ENCODE assay signal across 1 cellular context in genomic region chr16:88503771-88504488, GRCh38.
TF ChIP-seq lines count a peak whose summit lies in the region.

No MANE protein-coding gene starts in this region.

TF ChIP-seq in HepG2, 621 proteins besides CTCF, POLR2A, EP300 and RAD21 (continued from another document and continues in another):
- TF ChIP-seq, protein P1, sequence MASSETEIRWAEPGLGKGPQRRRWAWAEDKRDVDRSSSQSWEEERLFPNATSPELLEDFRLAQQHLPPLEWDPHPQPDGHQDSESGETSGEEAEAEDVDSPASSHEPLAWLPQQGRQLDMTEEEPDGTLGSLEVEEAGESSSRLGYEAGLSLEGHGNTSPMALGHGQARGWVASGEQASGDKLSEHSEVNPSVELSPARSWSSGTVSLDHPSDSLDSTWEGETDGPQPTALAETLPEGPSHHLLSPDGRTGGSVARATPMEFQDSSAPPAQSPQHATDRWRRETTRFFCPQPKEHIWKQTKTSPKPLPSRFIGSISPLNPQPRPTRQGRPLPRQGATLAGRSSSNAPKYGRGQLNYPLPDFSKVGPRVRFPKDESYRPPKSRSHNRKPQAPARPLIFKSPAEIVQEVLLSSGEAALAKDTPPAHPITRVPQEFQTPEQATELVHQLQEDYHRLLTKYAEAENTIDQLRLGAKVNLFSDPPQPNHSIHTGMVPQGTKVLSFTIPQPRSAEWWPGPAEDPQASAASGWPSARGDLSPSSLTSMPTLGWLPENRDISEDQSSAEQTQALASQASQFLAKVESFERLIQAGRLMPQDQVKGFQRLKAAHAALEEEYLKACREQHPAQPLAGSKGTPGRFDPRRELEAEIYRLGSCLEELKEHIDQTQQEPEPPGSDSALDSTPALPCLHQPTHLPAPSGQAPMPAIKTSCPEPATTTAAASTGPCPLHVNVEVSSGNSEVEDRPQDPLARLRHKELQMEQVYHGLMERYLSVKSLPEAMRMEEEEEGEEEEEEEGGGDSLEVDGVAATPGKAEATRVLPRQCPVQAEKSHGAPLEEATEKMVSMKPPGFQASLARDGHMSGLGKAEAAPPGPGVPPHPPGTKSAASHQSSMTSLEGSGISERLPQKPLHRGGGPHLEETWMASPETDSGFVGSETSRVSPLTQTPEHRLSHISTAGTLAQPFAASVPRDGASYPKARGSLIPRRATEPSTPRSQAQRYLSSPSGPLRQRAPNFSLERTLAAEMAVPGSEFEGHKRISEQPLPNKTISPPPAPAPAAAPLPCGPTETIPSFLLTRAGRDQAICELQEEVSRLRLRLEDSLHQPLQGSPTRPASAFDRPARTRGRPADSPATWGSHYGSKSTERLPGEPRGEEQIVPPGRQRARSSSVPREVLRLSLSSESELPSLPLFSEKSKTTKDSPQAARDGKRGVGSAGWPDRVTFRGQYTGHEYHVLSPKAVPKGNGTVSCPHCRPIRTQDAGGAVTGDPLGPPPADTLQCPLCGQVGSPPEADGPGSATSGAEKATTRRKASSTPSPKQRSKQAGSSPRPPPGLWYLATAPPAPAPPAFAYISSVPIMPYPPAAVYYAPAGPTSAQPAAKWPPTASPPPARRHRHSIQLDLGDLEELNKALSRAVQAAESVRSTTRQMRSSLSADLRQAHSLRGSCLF (CRISPR knock-in tag; IDR thresholded peaks at IDR 0.05; ENCODE audit: borderline replicate concordance): no peak
- TF ChIP-seq SMC3 (IDR thresholded peaks at IDR 0.05; ENCODE audit: low read length): 0 out of 2 replicates have a peak, but pooled peaks have one; percentile 3
- TF ChIP-seq MTERF4 (CRISPR knock-in tag; IDR thresholded peaks at IDR 0.05): peak; percentile 65; the same call in 1 of the 2 replicates
- TF ChIP-seq, protein P2, sequence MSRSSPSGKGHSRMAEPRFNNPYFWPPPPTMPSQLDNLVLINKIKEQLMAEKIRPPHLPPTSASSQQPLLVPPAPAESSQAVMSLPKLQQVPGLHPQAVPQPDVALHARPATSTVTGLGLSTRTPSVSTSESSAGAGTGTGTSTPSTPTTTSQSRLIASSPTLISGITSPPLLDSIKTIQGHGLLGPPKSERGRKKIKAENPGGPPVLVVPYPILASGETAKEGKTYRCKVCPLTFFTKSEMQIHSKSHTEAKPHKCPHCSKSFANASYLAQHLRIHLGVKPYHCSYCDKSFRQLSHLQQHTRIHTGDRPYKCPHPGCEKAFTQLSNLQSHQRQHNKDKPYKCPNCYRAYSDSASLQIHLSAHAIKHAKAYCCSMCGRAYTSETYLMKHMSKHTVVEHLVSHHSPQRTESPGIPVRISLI (CRISPR knock-in tag; IDR thresholded peaks at IDR 0.05; ENCODE audit: borderline replicate concordance): no peak
- TF ChIP-seq ZBED4 (CRISPR knock-in tag; IDR thresholded peaks at IDR 0.05; ENCODE audit: borderline replicate concordance): no peak
- TF ChIP-seq ARID2 (CRISPR knock-in tag; IDR thresholded peaks at IDR 0.05; ENCODE audit: borderline replicate concordance): no peak
- TF ChIP-seq ZNF275 (CRISPR knock-in tag; IDR thresholded peaks at IDR 0.05; ENCODE audit: borderline replicate concordance): no peak
- TF ChIP-seq, protein P3, sequence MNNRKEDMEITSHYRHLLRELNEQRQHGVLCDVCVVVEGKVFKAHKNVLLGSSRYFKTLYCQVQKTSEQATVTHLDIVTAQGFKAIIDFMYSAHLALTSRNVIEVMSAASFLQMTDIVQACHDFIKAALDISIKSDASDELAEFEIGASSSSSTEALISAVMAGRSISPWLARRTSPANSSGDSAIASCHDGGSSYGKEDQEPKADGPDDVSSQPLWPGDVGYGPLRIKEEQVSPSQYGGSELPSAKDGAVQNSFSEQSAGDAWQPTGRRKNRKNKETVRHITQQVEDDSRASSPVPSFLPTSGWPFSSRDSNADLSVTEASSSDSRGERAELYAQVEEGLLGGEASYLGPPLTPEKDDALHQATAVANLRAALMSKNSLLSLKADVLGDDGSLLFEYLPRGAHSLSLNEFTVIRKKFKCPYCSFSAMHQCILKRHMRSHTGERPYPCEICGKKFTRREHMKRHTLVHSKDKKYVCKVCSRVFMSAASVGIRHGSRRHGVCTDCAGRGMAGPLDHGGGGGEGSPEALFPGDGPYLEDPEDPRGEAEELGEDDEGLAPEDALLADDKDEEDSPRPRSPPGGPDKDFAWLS (CRISPR knock-in tag; IDR thresholded peaks at IDR 0.05; ENCODE audit: borderline replicate concordance): no peak
- 0 out of 2 replicates have a peak, but pooled peaks have one; percentile 39 for TF ChIP-seq ZNF33B (CRISPR knock-in tag; IDR thresholded peaks at IDR 0.05)
- TF ChIP-seq BCL3 (CRISPR knock-in tag; IDR thresholded peaks at IDR 0.05): peak; percentile 62; the same call in 1 of the 2 replicates
- no peak for TF ChIP-seq ATF6 (CRISPR knock-in tag; conservative IDR thresholded peaks at IDR 0.05)
- TF ChIP-seq HMGA1 (CRISPR knock-in tag; conservative IDR thresholded peaks at IDR 0.05): no peak
- no peak for TF ChIP-seq EHMT2 (IDR thresholded peaks at IDR 0.05; ENCODE audit: borderline replicate concordance, low read depth, low read length)
- TF ChIP-seq ZBTB7B (CRISPR knock-in tag; IDR thresholded peaks at IDR 0.05): peak; percentile 97
- no peak for TF ChIP-seq ZNF543 (CRISPR knock-in tag; IDR thresholded peaks at IDR 0.05)
- no peak for TF ChIP-seq ZNF83 (CRISPR knock-in tag; IDR thresholded peaks at IDR 0.05; ENCODE audit: borderline replicate concordance)
- TF ChIP-seq ZNF891 (CRISPR knock-in tag; IDR thresholded peaks at IDR 0.05): no peak
- TF ChIP-seq GATAD2A (CRISPR knock-in tag; IDR thresholded peaks at IDR 0.05): peak; percentile 66
- TF ChIP-seq, protein P4, sequence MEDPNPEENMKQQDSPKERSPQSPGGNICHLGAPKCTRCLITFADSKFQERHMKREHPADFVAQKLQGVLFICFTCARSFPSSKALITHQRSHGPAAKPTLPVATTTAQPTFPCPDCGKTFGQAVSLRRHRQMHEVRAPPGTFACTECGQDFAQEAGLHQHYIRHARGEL (CRISPR knock-in tag; IDR thresholded peaks at IDR 0.05): no peak
- TF ChIP-seq MIER3 (CRISPR knock-in tag; IDR thresholded peaks at IDR 0.05; ENCODE audit: borderline replicate concordance): no peak
- no peak for TF ChIP-seq ZNF382 (CRISPR knock-in tag; IDR thresholded peaks at IDR 0.05; ENCODE audit: borderline replicate concordance)
- TF ChIP-seq, protein P5, sequence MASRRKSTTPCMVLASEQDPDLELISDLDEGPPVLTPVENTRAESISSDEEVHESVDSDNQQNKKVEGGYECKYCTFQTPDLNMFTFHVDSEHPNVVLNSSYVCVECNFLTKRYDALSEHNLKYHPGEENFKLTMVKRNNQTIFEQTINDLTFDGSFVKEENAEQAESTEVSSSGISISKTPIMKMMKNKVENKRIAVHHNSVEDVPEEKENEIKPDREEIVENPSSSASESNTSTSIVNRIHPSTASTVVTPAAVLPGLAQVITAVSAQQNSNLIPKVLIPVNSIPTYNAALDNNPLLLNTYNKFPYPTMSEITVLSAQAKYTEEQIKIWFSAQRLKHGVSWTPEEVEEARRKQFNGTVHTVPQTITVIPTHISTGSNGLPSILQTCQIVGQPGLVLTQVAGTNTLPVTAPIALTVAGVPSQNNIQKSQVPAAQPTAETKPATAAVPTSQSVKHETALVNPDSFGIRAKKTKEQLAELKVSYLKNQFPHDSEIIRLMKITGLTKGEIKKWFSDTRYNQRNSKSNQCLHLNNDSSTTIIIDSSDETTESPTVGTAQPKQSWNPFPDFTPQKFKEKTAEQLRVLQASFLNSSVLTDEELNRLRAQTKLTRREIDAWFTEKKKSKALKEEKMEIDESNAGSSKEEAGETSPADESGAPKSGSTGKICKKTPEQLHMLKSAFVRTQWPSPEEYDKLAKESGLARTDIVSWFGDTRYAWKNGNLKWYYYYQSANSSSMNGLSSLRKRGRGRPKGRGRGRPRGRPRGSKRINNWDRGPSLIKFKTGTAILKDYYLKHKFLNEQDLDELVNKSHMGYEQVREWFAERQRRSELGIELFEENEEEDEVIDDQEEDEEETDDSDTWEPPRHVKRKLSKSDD (CRISPR knock-in tag; IDR thresholded peaks at IDR 0.05; ENCODE audit: low read depth): no peak
- peak; percentile 77; the same call in 1 of the 2 replicates for TF ChIP-seq ZNF766 (CRISPR knock-in tag; IDR thresholded peaks at IDR 0.05; ENCODE audit: borderline replicate concordance)
- no peak for TF ChIP-seq TRIM24 (CRISPR knock-in tag; IDR thresholded peaks at IDR 0.05)
- TF ChIP-seq HINFP (CRISPR knock-in tag; IDR thresholded peaks at IDR 0.05; ENCODE audit: low read depth): 0 out of 2 replicates have a peak, but pooled peaks have one; percentile 4
- TF ChIP-seq, protein P6, sequence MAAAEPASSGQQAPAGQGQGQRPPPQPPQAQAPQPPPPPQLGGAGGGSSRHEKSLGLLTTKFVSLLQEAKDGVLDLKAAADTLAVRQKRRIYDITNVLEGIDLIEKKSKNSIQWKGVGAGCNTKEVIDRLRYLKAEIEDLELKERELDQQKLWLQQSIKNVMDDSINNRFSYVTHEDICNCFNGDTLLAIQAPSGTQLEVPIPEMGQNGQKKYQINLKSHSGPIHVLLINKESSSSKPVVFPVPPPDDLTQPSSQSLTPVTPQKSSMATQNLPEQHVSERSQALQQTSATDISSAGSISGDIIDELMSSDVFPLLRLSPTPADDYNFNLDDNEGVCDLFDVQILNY (CRISPR knock-in tag; conservative IDR thresholded peaks at IDR 0.05): no peak
- TF ChIP-seq ZBTB20 (CRISPR knock-in tag; IDR thresholded peaks at IDR 0.05; ENCODE audit: borderline replicate concordance, low read depth): 0 out of 2 replicates have a peak, but pooled peaks have one; percentile 1
- no peak for TF ChIP-seq NFE2L2 (IDR thresholded peaks at IDR 0.05; ENCODE audit: low read length)
- no peak for TF ChIP-seq KAT2B (IDR thresholded peaks at IDR 0.05; ENCODE audit: borderline replicate concordance, low read depth, low read length)
- TF ChIP-seq CREM (IDR thresholded peaks at IDR 0.05): peak; percentile 29; the same call in 1 of the 2 replicates
- no peak for TF ChIP-seq CREM (CRISPR knock-in tag; IDR thresholded peaks at IDR 0.05)
